Comparison of ENCODE assay signal across 16 cellular contexts in the genomic region with DNA sequence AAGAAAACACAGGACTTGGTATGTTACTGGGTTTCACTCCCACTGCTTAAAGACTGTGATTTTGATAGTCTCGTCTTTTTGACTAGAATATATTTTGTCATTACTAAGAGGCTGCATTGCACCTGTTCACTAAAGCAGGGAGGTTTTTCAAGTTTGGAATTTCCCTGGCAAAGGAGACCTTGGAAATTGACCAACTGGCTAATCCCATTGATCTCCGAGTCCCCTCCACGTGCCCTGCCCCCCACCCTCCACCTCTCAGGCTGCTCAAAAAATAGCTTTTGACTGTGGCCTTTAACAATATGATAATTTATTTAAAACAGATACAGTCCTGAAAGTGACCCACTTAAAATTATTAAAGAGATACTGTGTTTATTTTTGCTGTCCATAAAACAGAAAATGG.
A peak's percentile ranks its signal among the peaks of the same experiment; 100 is the strongest.
DNase-seq lines count a peak whose midpoint lies in the region.
"Had no signal": no experiment of that assay in that cellular context is flagged by ENCODE, and none has a peak within 500 bp of the region (broad histone marks: within the 10 kb centered on the region; RNA-seq: fewer than 3 reads in every experiment).

No MANE protein-coding gene starts in this region.

- no peak overlapping the region for H3K9ac ChIP-seq in iPS-20b (ENCODE audit: low read depth, low read length)
- H3K9ac ChIP-seq: BLaER1 had no signal

- no peaks in the 10 kb centered on the region for H3K9me3 ChIP-seq in iPS-20b (ENCODE audit: insufficient read depth, low read depth, low read length)
- H3K9me3 ChIP-seq: A549, BLaER1, HAP-1 had no signal

- H3K27ac ChIP-seq in iPS-20b (ENCODE audit: low read length), result no peak overlapping the region
- H3K27ac ChIP-seq: 22Rv1, A549, BLaER1, HL-60 had no signal

- peaks cover 34% of the 10 kb centered on the region; the same call in 1 of the 2 replicates for H3K4me1 ChIP-seq in iPS-20b (ENCODE audit: insufficient read depth, low read length)
- H3K4me1 ChIP-seq: A549, HAP-1 had no signal

- no peaks in the 10 kb centered on the region for H3K36me3 ChIP-seq in iPS-20b (ENCODE audit: insufficient read depth, low read depth, low read length)
- H3K36me3 ChIP-seq: BLaER1, HAP-1 had no signal

- H3K27me3 ChIP-seq in iPS-20b (ENCODE audit: insufficient read depth, low read length), result no peaks in the 10 kb centered on the region
- H3K27me3 ChIP-seq: BLaER1 had no signal

- DNase-seq in NCI-H526 treated with DMSO at 0.1 percent for 48 hours (lab: John Stamatoyannopoulos, UW), result peak; percentile 87
- no peak for DNase-seq in NCI-H526 (lab: John Stamatoyannopoulos, UW)
- DNase-seq in retina, result peak; percentile 49
- no peak for DNase-seq in AG08396 (ENCODE audit: low spot score)
- no peak for DNase-seq in stimulated activated CD4-positive, alpha-beta T cell treated with anti-CD3 and anti-CD28 coated beads, Interleukin-2, amount 100 ng/mL, for 48 hours
- no peak for DNase-seq in GF-D8 (lab: John Stamatoyannopoulos, UW)
- DNase-seq: CD4-positive, alpha-beta memory T cell; DMS153; DMS79; GDM1 had no signal

- H3K4me3 ChIP-seq in iPS-20b (ENCODE audit: low read length), result peak overlapping the region; percentile 20; the same call in 1 of the 2 replicates
- H3K4me3 ChIP-seq: A549, BLaER1, HAP-1 had no signal

Comparison
In these comparisons a context has a peak if more than half of its experiments do, and no peak if none do; other contexts are left out.
1. DNase-seq: peak in NCI-H526 treated with DMSO at 0.1 percent for 48 hours (single experiment) and retina (single experiment); none in NCI-H526 (0 of 2), AG08396 (single experiment), stimulated activated CD4-positive, alpha-beta T cell treated with anti-CD3 and anti-CD28 coated beads, Interleukin-2, amount 100 ng/mL, for 48 hours (0 of 2) and GF-D8 (single experiment).